9 cellular contexts compared by ENCODE assay signal in the genomic region with DNA sequence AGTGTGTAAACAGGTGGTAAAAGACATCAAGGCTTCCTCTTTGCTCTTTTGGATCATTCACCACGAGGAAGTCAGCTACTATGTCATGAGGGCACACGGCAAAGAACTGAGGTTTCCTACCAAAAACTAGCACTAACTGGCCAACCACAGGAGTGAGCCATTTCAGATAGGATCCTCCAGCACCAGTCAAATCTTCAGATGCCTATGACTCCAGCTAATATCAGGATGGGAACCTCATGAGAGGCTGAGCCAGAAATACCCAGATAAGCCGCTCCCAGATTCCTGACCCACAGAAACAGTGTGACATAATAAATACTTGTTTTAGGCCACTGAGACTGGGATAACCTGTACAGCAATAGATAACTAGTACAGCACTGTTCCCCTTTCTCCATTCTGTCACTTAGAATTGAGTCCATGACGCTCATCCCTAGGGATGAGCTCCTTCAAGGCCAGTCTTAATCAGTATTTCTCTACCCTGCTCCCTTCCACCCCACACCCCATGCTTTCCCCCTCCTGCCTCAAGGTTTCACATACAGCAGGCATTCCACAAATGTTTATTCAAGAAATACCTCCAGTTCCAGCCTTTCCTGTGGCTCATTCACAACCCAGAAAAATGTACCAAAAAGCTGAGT.
DNase-seq lines count a peak whose midpoint lies in the region; ATAC-seq, FAIRE-seq and TF ChIP-seq lines count a peak whose summit lies in the region.
"Had no signal": no experiment of that assay in that cellular context is flagged by ENCODE, and none has a peak within 500 bp of the region (broad histone marks: within the 10 kb centered on the region; RNA-seq: fewer than 3 reads in every experiment).

No MANE protein-coding gene starts in this region.

- peak overlapping the region in 1 of 2 donors; percentile 40 for H3K27ac ChIP-seq in right atrium auricular region
- H3K27ac ChIP-seq in A673 (ENCODE audit: low read depth, low read length, poor library complexity, severe bottlenecking) = no peak overlapping the region

- no peak overlapping the region for H3K27ac Mint-ChIP-seq in activated T-cell treated with anti-CD3 and anti-CD28 coated beads, Interleukin-2, amount 50 U/mL, for 72 hours
- no peak overlapping the region for H3K27ac Mint-ChIP-seq in stimulated activated naive B cell treated with anti-CD40 and anti-IgM and Interleukin-4, amounts not matched to agents 10 μg/mL and 1 μg/mL and 100 μg/mL, for 72 hours
- H3K27ac Mint-ChIP-seq: activated T-cell treated with anti-CD3 and anti-CD28 coated beads, Interleukin-2, amount 50 U/mL, for 24 hours had no signal

- H3K27me3 ChIP-seq in right atrium auricular region = no peaks in the 10 kb centered on the region
- H3K27me3 ChIP-seq in A673 (replicated peaks; ENCODE audit: insufficient read depth, low read depth, low read length, poor library complexity) = no peaks in the 10 kb centered on the region

- no peaks in the 10 kb centered on the region for H3K9me3 Mint-ChIP-seq in activated T-cell treated with anti-CD3 and anti-CD28 coated beads, Interleukin-2, amount 50 U/mL, for 72 hours
- peaks cover 3 to 6% of the 10 kb centered on the region in 2 donors for H3K9me3 Mint-ChIP-seq in stimulated activated naive B cell treated with anti-CD40 and anti-IgM and Interleukin-4, amounts not matched to agents 10 μg/mL and 1 μg/mL and 100 μg/mL, for 72 hours
- H3K9me3 Mint-ChIP-seq: activated T-cell treated with anti-CD3 and anti-CD28 coated beads, Interleukin-2, amount 50 U/mL, for 24 hours had no signal

- POLR2A ChIA-PET in A673 (lab: Charles Lee; ENCODE audit: low non-redundant PET) = no interaction called here

- no peaks in the 10 kb centered on the region for H3K36me3 Mint-ChIP-seq in activated T-cell treated with anti-CD3 and anti-CD28 coated beads, Interleukin-2, amount 50 U/mL, for 72 hours (ENCODE audit: insufficient read depth in 2 of 2)
- H3K36me3 Mint-ChIP-seq in stimulated activated naive B cell treated with anti-CD40 and anti-IgM and Interleukin-4, amounts not matched to agents 10 μg/mL and 1 μg/mL and 100 μg/mL, for 72 hours = no peaks in the 10 kb centered on the region

- FAIRE-seq in GM19239 (lab: Jason Lieb, UNC) = no peak

- no peaks in the 10 kb centered on the region for H3K4me1 Mint-ChIP-seq in activated T-cell treated with anti-CD3 and anti-CD28 coated beads, Interleukin-2, amount 50 U/mL, for 72 hours (ENCODE audit: low read depth)
- H3K4me1 Mint-ChIP-seq in stimulated activated naive B cell treated with anti-CD40 and anti-IgM and Interleukin-4, amounts not matched to agents 10 μg/mL and 1 μg/mL and 100 μg/mL, for 72 hours = no peaks in the 10 kb centered on the region

- H3K36me3 ChIP-seq in right atrium auricular region (no peaks in the 10 kb centered on the region), A673 (ENCODE audit: insufficient read depth, low read length, poor library complexity, severe bottlenecking) (no peaks in the 10 kb centered on the region)

- no peak for TF ChIP-seq CTCF in right atrium auricular region (IDR thresholded peaks at IDR 0.05)
- no peak for TF ChIP-seq CTCF in cardiac fibroblast (IDR thresholded peaks at IDR 0.05; ENCODE audit: low read depth, low read length)
- no peak for TF ChIP-seq CTCF in A673 (conservative IDR thresholded peaks at IDR 0.05; ENCODE audit: low read depth, low read length)

- H3K4me1 ChIP-seq in right atrium auricular region = peaks cover 0 to 25% of the 10 kb centered on the region in 2 donors
- no peaks in the 10 kb centered on the region for H3K4me1 ChIP-seq in A673 (ENCODE audit: insufficient read depth, low read length, poor library complexity, severe bottlenecking)

- H3K9me3 ChIP-seq in right atrium auricular region (no peaks in the 10 kb centered on the region), A673 (ENCODE audit: low read depth, low read length, poor library complexity, severe bottlenecking) (no peaks in the 10 kb centered on the region)

- peak; percentile 60 for ATAC-seq in Right ventricle myocardium superior (ENCODE audit: poor library complexity)
- no peak for ATAC-seq in activated T-cell treated with anti-CD3 and anti-CD28 coated beads, Interleukin-2, amount 50 U/mL, for 72 hours (replicated peaks in 1 of 2)
- ATAC-seq in stimulated activated naive B cell treated with anti-CD40 and anti-IgM and Interleukin-4, amounts not matched to agents 10 μg/mL and 1 μg/mL and 100 μg/mL, for 72 hours (replicated peaks) = no peak

- DNase-seq in Right ventricle myocardium superior (no peak), right atrium auricular region (ENCODE audit: low spot score) (no peak), cardiac fibroblast (ENCODE audit: low read depth in 2 of 2) (peak; percentile 42 to 85), kidney glomerular epithelial cell (lab: John Stamatoyannopoulos, UW) (peak; percentile 88), A673 (ENCODE audit: low spot score) (no peak), GM19239 (ENCODE audit: insufficient read length, low spot score) (no peak)
- DNase-seq in activated T-cell treated with anti-CD3 and anti-CD28 coated beads, Interleukin-2, amount 50 U/mL, for 72 hours = no peak
- no peak for DNase-seq in stimulated activated naive B cell treated with anti-CD40 and anti-IgM and Interleukin-4, amounts not matched to agents 10 μg/mL and 1 μg/mL and 100 μg/mL, for 72 hours
- DNase-seq: activated T-cell treated with anti-CD3 and anti-CD28 coated beads, Interleukin-2, amount 50 U/mL, for 24 hours had no signal

- peaks cover 13% of the 10 kb centered on the region for H3K27me3 Mint-ChIP-seq in activated T-cell treated with anti-CD3 and anti-CD28 coated beads, Interleukin-2, amount 50 U/mL, for 72 hours (ENCODE audit: low read depth)
- H3K27me3 Mint-ChIP-seq in stimulated activated naive B cell treated with anti-CD40 and anti-IgM and Interleukin-4, amounts not matched to agents 10 μg/mL and 1 μg/mL and 100 μg/mL, for 72 hours = peaks cover 0 to 6% of the 10 kb centered on the region in 2 donors

- H3K4me3 Mint-ChIP-seq in activated T-cell treated with anti-CD3 and anti-CD28 coated beads, Interleukin-2, amount 50 U/mL, for 72 hours = no peak overlapping the region
- no peak overlapping the region for H3K4me3 Mint-ChIP-seq in stimulated activated naive B cell treated with anti-CD40 and anti-IgM and Interleukin-4, amounts not matched to agents 10 μg/mL and 1 μg/mL and 100 μg/mL, for 72 hours
- H3K4me3 Mint-ChIP-seq: activated T-cell treated with anti-CD3 and anti-CD28 coated beads, Interleukin-2, amount 50 U/mL, for 24 hours had no signal

- intact Hi-C loops in Right ventricle myocardium superior (cut with DNase I) (no loop called here), A673 (cut with micrococcal nuclease; ENCODE audit: unreplicated experiment) (no loop called here)

- no peak overlapping the region for H3K4me3 ChIP-seq in right atrium auricular region
- no peak overlapping the region for H3K4me3 ChIP-seq in cardiac fibroblast (replicated peaks in 1 of 2; ENCODE audit: low read depth in 2 of 2, low read length in 2 of 2)
- H3K4me3 ChIP-seq in A673 (ENCODE audit: low read depth, low read length, poor library complexity, severe bottlenecking) = no peak overlapping the region

- CTCF ChIA-PET in A673 (lab: Charles Lee) = no interaction called here

- no TSS peak for BruUV-seq in A673 (replicated peaks; lab: Mats Ljungman, UMichigan)

Comparison
In these comparisons a context has a peak if more than half of its experiments do, and no peak if none do; other contexts are left out.
1. DNase-seq: peak in cardiac fibroblast (2 of 2) and kidney glomerular epithelial cell (single experiment); none in Right ventricle myocardium superior (single experiment), right atrium auricular region (single experiment), activated T-cell treated with anti-CD3 and anti-CD28 coated beads, Interleukin-2, amount 50 U/mL, for 72 hours (0 of 2), A673 (single experiment), GM19239 (single experiment) and stimulated activated naive B cell treated with anti-CD40 and anti-IgM and Interleukin-4, amounts not matched to agents 10 μg/mL and 1 μg/mL and 100 μg/mL, for 72 hours (single experiment).